14 cellular contexts compared by ENCODE assay signal in genomic region chr12:81080431-81080983, GRCh38. TPM values are rescaled to one million over a fixed set of nuclear protein-coding genes. Genes with fewer than 3 reads are reported as not detected.
DNase-seq lines count a peak whose midpoint lies in the region; ATAC-seq and TF ChIP-seq lines count a peak whose summit lies in the region.
"Had no signal": no experiment of that assay in that cellular context is flagged by ENCODE, and none has a peak within 500 bp of the region (broad histone marks: within the 10 kb centered on the region; RNA-seq: fewer than 3 reads in every experiment).

No MANE protein-coding gene starts in this region.

- intact Hi-C loops in upper lobe of right lung (cut with DNase I): no loop called here
- intact Hi-C loops in CD8-positive, alpha-beta T cell (cut with DNase I, micrococcal nuclease): no loop called here

- no peak overlapping the region for H3K27ac Mint-ChIP-seq in CD8-positive, alpha-beta T cell
- H3K27ac Mint-ChIP-seq: activated T-cell treated with anti-CD3 and anti-CD28 coated beads, Interleukin-2, amount 50 U/mL, for 72 hours; T-cell had no signal

- H3K27ac ChIP-seq in upper lobe of right lung (peak overlapping the region; percentile 37), Peyer's patch (peak overlapping the region in 1 of 4 donors; percentile 36)
- H3K27ac ChIP-seq in CD8-positive, alpha-beta T cell (ENCODE audit: low read depth, low read length): no peak overlapping the region

- TF ChIP-seq CTCF in fibroblast of villous mesenchyme (IDR thresholded peaks at IDR 0.05; ENCODE audit: insufficient read depth, low read depth, low read length): no peak
- no peak for TF ChIP-seq CTCF in upper lobe of right lung (IDR thresholded peaks at IDR 0.05)
- no peak for TF ChIP-seq CTCF in CD8-positive, alpha-beta T cell (IDR thresholded peaks at IDR 0.05)
- TF ChIP-seq CTCF in Peyer's patch (IDR thresholded peaks at IDR 0.05): no peak

- no peaks in the 10 kb centered on the region for H3K36me3 Mint-ChIP-seq in CD8-positive, alpha-beta T cell
- H3K36me3 Mint-ChIP-seq: T-cell had no signal

- H3K36me3 ChIP-seq in adipocyte (ENCODE audit: control insufficient read depth, insufficient read depth, low read length, severe bottlenecking) (no peaks in the 10 kb centered on the region), upper lobe of right lung (no peaks in the 10 kb centered on the region), Peyer's patch (no peaks in the 10 kb centered on the region)
- no peaks in the 10 kb centered on the region for H3K36me3 ChIP-seq in CD8-positive, alpha-beta T cell (ENCODE audit: insufficient read depth, low read length)

- ATAC-seq in upper lobe of right lung: peak; percentile 41
- ATAC-seq in CD8-positive, alpha-beta T cell: no peak
- ATAC-seq: activated T-cell treated with anti-CD3 and anti-CD28 coated beads, Interleukin-2, amount 50 U/mL, for 72 hours; Panc1; T-cell had no signal

- peak overlapping the region; percentile 95 for H3K4me3 ChIP-seq in adipocyte (ENCODE audit: low read length)
- no peak overlapping the region for H3K4me3 ChIP-seq in fibroblast of villous mesenchyme (ENCODE audit: low read depth, low read length)
- H3K4me3 ChIP-seq in upper lobe of right lung: peak overlapping the region; percentile 67
- no peak overlapping the region for H3K4me3 ChIP-seq in CD8-positive, alpha-beta T cell (ENCODE audit: low read depth, low read length)
- peak overlapping the region in 1 of 4 donors; percentile 58 for H3K4me3 ChIP-seq in Peyer's patch

- POLR2A ChIA-PET in CD8-positive, alpha-beta T cell (lab: Charles Lee): interaction anchor here (0.6 kb wide), 1 partner anchor 101 kb away, joined by 3 read pairs; no protein-coding TSS in a partner anchor

- no peak for TF ChIP-seq POLR2A in Peyer's patch (IDR thresholded peaks at IDR 0.05)

- H3K4me1 Mint-ChIP-seq in CD8-positive, alpha-beta T cell (ENCODE audit: low read depth): no peaks in the 10 kb centered on the region
- H3K4me1 Mint-ChIP-seq: T-cell had no signal

- CTCF ChIA-PET in CD8-positive, alpha-beta T cell (lab: Charles Lee): no interaction called here

- H3K9ac ChIP-seq in adipocyte (ENCODE audit: low read length): peak overlapping the region; percentile 91

- peaks cover 66% of the 10 kb centered on the region for H3K4me1 ChIP-seq in adipocyte (ENCODE audit: control insufficient read depth, insufficient read depth, low read length)
- H3K4me1 ChIP-seq in upper lobe of right lung: peaks cover 13% of the 10 kb centered on the region
- no peaks in the 10 kb centered on the region for H3K4me1 ChIP-seq in CD8-positive, alpha-beta T cell (ENCODE audit: insufficient read depth, low read length)
- no peaks in the 10 kb centered on the region for H3K4me1 ChIP-seq in Peyer's patch
- H3K4me1 ChIP-seq: Caco-2 had no signal

- H3K9me3 ChIP-seq in adipocyte (ENCODE audit: control insufficient read depth, low read length) (no peaks in the 10 kb centered on the region), upper lobe of right lung (no peaks in the 10 kb centered on the region), Peyer's patch (no peaks in the 10 kb centered on the region)
- H3K9me3 ChIP-seq in CD8-positive, alpha-beta T cell (ENCODE audit: low read length): no peaks in the 10 kb centered on the region
- H3K9me3 ChIP-seq: Caco-2 had no signal

- H3K27me3 ChIP-seq in adipocyte (replicated peaks; ENCODE audit: control insufficient read depth, insufficient read depth, low read length) (no peaks in the 10 kb centered on the region), upper lobe of right lung (no peaks in the 10 kb centered on the region), Peyer's patch (no peaks in the 10 kb centered on the region)
- no peaks in the 10 kb centered on the region for H3K27me3 ChIP-seq in CD8-positive, alpha-beta T cell (ENCODE audit: insufficient read depth, low read length)

- DNase-seq in adipocyte (ENCODE audit: low read depth) (no peak), fibroblast of villous mesenchyme (ENCODE audit: low read depth) (peak; percentile 50), myocyte (ENCODE audit: low read depth) (peak; percentile 30), upper lobe of right lung (no peak), NOMO-1 treated with dmso at 0.1 percent for 144 hours (lab: John Stamatoyannopoulos, UW; ENCODE audit: unreplicated experiment) (no peak), Peyer's patch (no peak)
- no peak for DNase-seq in CD8-positive, alpha-beta T cell
- DNase-seq: activated CD4-positive, alpha-beta T cell treated with anti-CD3 and anti-CD28 coated beads for 4 hours; activated T-cell treated with anti-CD3 and anti-CD28 coated beads, Interleukin-2, amount 50 U/mL, for 72 hours; Caco-2; NCI-H226; T-cell had no signal

- no peak overlapping the region for H3K4me3 Mint-ChIP-seq in CD8-positive, alpha-beta T cell
- H3K4me3 Mint-ChIP-seq: activated T-cell treated with anti-CD3 and anti-CD28 coated beads, Interleukin-2, amount 50 U/mL, for 72 hours; T-cell had no signal

- H3K27me3 Mint-ChIP-seq in CD8-positive, alpha-beta T cell (ENCODE audit: low read depth): peaks cover 22% of the 10 kb centered on the region

- H3K9me3 Mint-ChIP-seq in CD8-positive, alpha-beta T cell: peaks cover 2% of the 10 kb centered on the region

RNA-seq across cellular contexts. Expression of gene ACSS3, which starts 2.6 kb away (rescaled TPM):
- total RNA-seq in fibroblast of villous mesenchyme (20.3 and 26.8 TPM in 2 replicates), myocyte (2.9 and 5.8 TPM in 2 replicates), upper lobe of right lung (35.9 TPM), Peyer's patch (10 to 100 TPM in 1 of 4 donors, 1 to 10 TPM in 3; 4.9 to 10.0 (median 8.3) TPM)
- 2.9 TPM for polyA plus RNA-seq in myocyte (2012)
- not detected for total RNA-seq in CD8-positive, alpha-beta T cell
- total RNA-seq: activated T-cell treated with anti-CD3 and anti-CD28 coated beads, Interleukin-2, amount 50 U/mL, for 72 hours; HT-29 had no signal

Comparison
In these comparisons a context has a peak if more than half of its experiments do, and no peak if none do; other contexts are left out.
1. DNase-seq: peak in fibroblast of villous mesenchyme (single experiment) and myocyte (single experiment); none in adipocyte (single experiment), upper lobe of right lung (single experiment), NOMO-1 treated with dmso at 0.1 percent for 144 hours (single experiment), CD8-positive, alpha-beta T cell (0 of 7) and Peyer's patch (0 of 3).
2. H3K4me3 ChIP-seq: peak in adipocyte (single experiment) and upper lobe of right lung (single experiment); none in fibroblast of villous mesenchyme (single experiment) and CD8-positive, alpha-beta T cell (single experiment).